11 cellular contexts compared by ENCODE assay signal in genomic region chr14:71586131-71586893, GRCh38.
DNase-seq lines count a peak whose midpoint lies in the region; ATAC-seq and TF ChIP-seq lines count a peak whose summit lies in the region.
"Had no signal": no experiment of that assay in that cellular context is flagged by ENCODE, and none has a peak within 500 bp of the region (broad histone marks: within the 10 kb centered on the region; RNA-seq: fewer than 3 reads in every experiment).

No MANE protein-coding gene starts in this region.

- TF ChIP-seq CTCF in chondrocyte (IDR thresholded peaks at IDR 0.05) (no peak), uterus (IDR thresholded peaks at IDR 0.05) (no peak)

- H3K36me3 Mint-ChIP-seq in chondrocyte (ENCODE audit: low read depth): peaks cover 6% of the 10 kb centered on the region

- ATAC-seq in GM18520 (IDR thresholded peaks at IDR 0.05; ENCODE audit: unreplicated experiment) (no peak), GM19452 (IDR thresholded peaks at IDR 0.05; ENCODE audit: unreplicated experiment) (no peak)

- H3K27me3 Mint-ChIP-seq in chondrocyte (ENCODE audit: low read depth): no peaks in the 10 kb centered on the region
- H3K27me3 Mint-ChIP-seq: progenitor cell of endocrine pancreas had no signal

- peak overlapping the region; percentile 55 for H3K4me3 Mint-ChIP-seq in chondrocyte (ENCODE audit: unreplicated experiment)
- H3K4me3 Mint-ChIP-seq: activated naive CD4-positive, alpha-beta T cell treated with anti-CD3 and anti-CD28 coated beads for 36 hours had no signal

- intact Hi-C loops in uterus (cut with DNase I; ENCODE audit: low total_unique reads): no loop called here

- peak overlapping the region in 1 of 2 donors; percentile 27 for H3K27ac ChIP-seq in uterus
- H3K27ac ChIP-seq: BLaER1 treated with 17β-estradiol and CSF1 and Interleukin-3, amounts not matched to agents 10 nM and 100 nM had no signal

- no peaks in the 10 kb centered on the region for H3K27me3 ChIP-seq in uterus
- H3K27me3 ChIP-seq: BLaER1 treated with 17β-estradiol and CSF1 and Interleukin-3, amounts not matched to agents 10 nM and 100 nM had no signal

- H3K9me3 Mint-ChIP-seq in chondrocyte (ENCODE audit: low read depth): no peaks in the 10 kb centered on the region
- H3K9me3 Mint-ChIP-seq: activated naive CD4-positive, alpha-beta T cell treated with anti-CD3 and anti-CD28 coated beads for 36 hours had no signal

- no peak for TF ChIP-seq POLR2A in uterus (IDR thresholded peaks at IDR 0.05)

- H3K4me1 Mint-ChIP-seq in chondrocyte (ENCODE audit: low read depth): peaks cover 83% of the 10 kb centered on the region

- H3K36me3 ChIP-seq in uterus: no peaks in the 10 kb centered on the region

- H3K4me1 ChIP-seq in uterus: peaks cover 0 to 9% of the 10 kb centered on the region in 2 donors

- peak overlapping the region; percentile 1 to 28 for H3K4me3 ChIP-seq in uterus
- H3K4me3 ChIP-seq: BLaER1 treated with 17β-estradiol and CSF1 and Interleukin-3, amounts not matched to agents 10 nM and 100 nM had no signal

- peak overlapping the region; percentile 87 for H3K27ac Mint-ChIP-seq in chondrocyte (ENCODE audit: unreplicated experiment)
- H3K27ac Mint-ChIP-seq: activated naive CD4-positive, alpha-beta T cell treated with anti-CD3 and anti-CD28 coated beads for 36 hours; progenitor cell of endocrine pancreas had no signal

- peak; percentile 37 for DNase-seq in NCI-H510A treated with DMSO at 0.1 percent for 48 hours (lab: John Stamatoyannopoulos, UW)
- DNase-seq in NCI-H510A (lab: John Stamatoyannopoulos, UW): no peak
- DNase-seq in chondrocyte (ENCODE audit: low spot score): no peak
- peak; percentile 13 for DNase-seq in middle frontal gyrus (ENCODE audit: extremely low spot score, low spot score)
- peak; percentile 25 to 45 for DNase-seq in uterus
- DNase-seq in NK-92 treated with Interleukin-12 subunit alpha and Interleukin-12 subunit beta, amount 100 ng/mL, for 24 hours (lab: John Stamatoyannopoulos, UW): no peak
- DNase-seq: activated naive CD4-positive, alpha-beta T cell treated with anti-CD3 and anti-CD28 coated beads for 36 hours had no signal

- H3K9me3 ChIP-seq in uterus: no peaks in the 10 kb centered on the region

Comparison
In these comparisons a context has a peak if more than half of its experiments do, and no peak if none do; other contexts are left out.
1. DNase-seq: peak in NCI-H510A treated with DMSO at 0.1 percent for 48 hours (single experiment), middle frontal gyrus (single experiment) and uterus (2 of 2); none in NCI-H510A (single experiment), chondrocyte (single experiment) and NK-92 treated with Interleukin-12 subunit alpha and Interleukin-12 subunit beta, amount 100 ng/mL, for 24 hours (single experiment).